Comparison of ENCODE assay signal across 8 cellular contexts in the genomic region with DNA sequence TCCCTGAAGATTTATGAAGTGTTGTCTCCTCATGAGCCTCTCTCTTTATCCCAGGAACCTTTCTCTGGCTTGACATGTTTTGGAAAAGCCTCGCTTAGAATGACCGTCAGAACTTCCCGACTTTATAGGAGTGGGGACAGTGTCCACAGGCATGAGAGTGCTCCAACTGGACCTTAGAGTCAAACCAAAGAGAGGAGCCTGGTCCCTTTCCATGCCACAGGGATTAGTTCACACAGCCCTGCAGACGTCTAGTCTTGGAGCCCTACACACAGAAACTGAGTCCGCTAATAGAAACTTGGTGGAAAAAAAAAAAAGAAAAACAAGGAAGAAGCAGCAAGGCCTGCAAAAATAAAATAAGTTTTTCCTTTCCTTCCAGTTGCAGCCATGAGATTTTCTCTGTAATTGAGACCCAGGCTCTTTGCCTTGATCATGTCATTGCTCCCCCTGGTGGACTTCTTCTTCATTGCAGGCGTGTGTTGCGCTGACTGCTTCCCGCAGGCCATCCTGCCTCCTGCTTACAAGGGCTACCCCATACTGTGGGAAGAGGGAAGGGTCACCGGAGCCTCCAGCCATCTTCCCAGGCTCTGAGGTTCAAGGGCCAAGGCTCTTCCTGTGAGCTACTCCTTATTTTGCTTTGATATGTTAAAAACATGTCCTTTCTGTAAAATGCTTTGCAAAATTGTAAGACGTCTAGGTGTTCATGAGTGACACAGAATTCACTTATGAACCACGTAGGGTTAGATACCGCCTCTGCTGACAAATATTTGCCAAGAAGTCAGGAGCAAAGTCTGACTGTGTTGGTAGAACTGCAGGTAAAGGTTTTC.
DNase-seq lines count a peak whose midpoint lies in the region; ATAC-seq and TF ChIP-seq lines count a peak whose summit lies in the region.

No MANE protein-coding gene starts in this region.

- peaks cover 2% of the 10 kb centered on the region for H3K4me1 Mint-ChIP-seq in activated CD4-positive, alpha-beta T cell treated with anti-CD3 and anti-CD28 coated beads, Interleukin-2, amount 10 ng/mL, durations not matched to agents 24 days and 14 days

- no peak overlapping the region for H3K27ac Mint-ChIP-seq in activated CD4-positive, alpha-beta T cell treated with anti-CD3 and anti-CD28 coated beads, Interleukin-2, amount 10 ng/mL, durations not matched to agents 24 days and 14 days

- H3K36me3 Mint-ChIP-seq in activated CD4-positive, alpha-beta T cell treated with anti-CD3 and anti-CD28 coated beads, Interleukin-2, amount 10 ng/mL, durations not matched to agents 24 days and 14 days (ENCODE audit: low read depth): no peaks in the 10 kb centered on the region

- WGBS in lower leg skin, 2 donors: 28 to 29% methylated on average over 12 of the region's 12 CpGs

- H3K4me3 Mint-ChIP-seq in activated CD4-positive, alpha-beta T cell treated with anti-CD3 and anti-CD28 coated beads, Interleukin-2, amount 10 ng/mL, durations not matched to agents 24 days and 14 days: no peak overlapping the region

- TF ChIP-seq POLR2A in lower leg skin (IDR thresholded peaks at IDR 0.05): no peak

- H3K27me3 Mint-ChIP-seq in activated CD4-positive, alpha-beta T cell treated with anti-CD3 and anti-CD28 coated beads, Interleukin-2, amount 10 ng/mL, durations not matched to agents 24 days and 14 days: peaks cover 23% of the 10 kb centered on the region

- intact Hi-C loops in Right ventricle myocardium inferior (cut with DNase I) (loop anchor here (1.0 to 5.0 kb wide), 3 partner anchors 202 to 386 kb away; no protein-coding TSS in a partner anchor), cardiac septum (cut with DNase I) (loop anchor here (2.0 to 5.0 kb wide), 3 partner anchors 201 to 391 kb away; a partner anchor contains a TSS), lower leg skin (cut with DNase I; ENCODE audit: low total_unique reads) (loop anchor here (10.0 kb wide), 1 partner anchor 203 kb away; a partner anchor contains a TSS)
- intact Hi-C loops in activated CD4-positive, alpha-beta T cell treated with anti-CD3 and anti-CD28 coated beads, Interleukin-2, amount 10 ng/mL, durations not matched to agents 24 days and 14 days (cut with micrococcal nuclease): loop anchor here (1.0 to 5.0 kb wide), 3 partner anchors 202 to 387 kb away; no protein-coding TSS in a partner anchor

- DNase-seq in Right ventricle myocardium inferior (ENCODE audit: missing footprints): peak; percentile 78
- DNase-seq in cardiac septum (ENCODE audit: low spot score): no peak
- peak; percentile 72 to 84 for DNase-seq in NCI-H524 (lab: John Stamatoyannopoulos, UW)
- DNase-seq in activated CD4-positive, alpha-beta T cell treated with anti-CD3 and anti-CD28 coated beads, Interleukin-2, amount 10 ng/mL, durations not matched to agents 24 days and 14 days: peak; percentile 93
- DNase-seq in dermis blood vessel endothelial cell: peak; percentile 90
- DNase-seq in lower leg skin (ENCODE audit: low spot score in 2 of 2): peak; percentile 81 to 97
- peak; percentile 69 for DNase-seq in stimulated activated CD8-positive, alpha-beta memory T cell treated with anti-CD3 and anti-CD28 coated beads, Interleukin-12 subunit alpha, Interleukin-12 subunit beta, amount 100 ng/mL, for 1 hour (ENCODE audit: low read depth)

- ATAC-seq in Right ventricle myocardium inferior: peak; percentile 87
- ATAC-seq in HG03354 (IDR thresholded peaks at IDR 0.05; ENCODE audit: poor library complexity, severe bottlenecking, unreplicated experiment): peak; percentile 86

- TF ChIP-seq CTCF in lower leg skin (IDR thresholded peaks at IDR 0.05): peak in 1 of 3 donors; percentile 73

- H3K4me3 ChIP-seq in lower leg skin (ENCODE audit: low read depth, poor library complexity, severe bottlenecking): no peak overlapping the region

- H3K9me3 Mint-ChIP-seq in activated CD4-positive, alpha-beta T cell treated with anti-CD3 and anti-CD28 coated beads, Interleukin-2, amount 10 ng/mL, durations not matched to agents 24 days and 14 days: no peaks in the 10 kb centered on the region
